In the genomic region with DNA sequence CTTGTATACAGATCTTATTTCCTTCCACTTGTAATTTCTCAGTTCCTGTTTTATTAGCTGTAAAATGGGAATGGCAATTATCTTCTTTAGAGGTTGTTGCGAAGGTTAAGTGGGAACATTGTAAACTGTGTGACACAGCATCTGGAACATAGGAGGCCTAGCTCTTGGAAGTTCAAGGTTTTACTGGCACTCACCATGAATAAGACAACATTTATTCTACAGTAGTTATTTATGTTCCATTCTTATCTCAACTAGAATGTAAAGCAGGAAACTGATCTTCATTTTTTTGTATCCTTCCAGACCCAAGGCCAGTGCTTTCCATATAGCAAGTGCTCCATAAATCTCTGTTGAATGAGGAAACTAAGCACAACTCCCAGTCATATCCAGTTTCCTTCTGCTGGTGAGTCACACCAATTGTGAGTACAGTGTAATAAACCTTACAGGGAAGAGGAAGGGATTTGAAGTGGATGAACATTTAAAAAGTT, we compare ENCODE assay signal across 8 cellular contexts. TPM values are rescaled to one million over a fixed set of nuclear protein-coding genes. Genes with fewer than 3 reads are reported as not detected.
DNase-seq lines count a peak whose midpoint lies in the region; ATAC-seq, FAIRE-seq and TF ChIP-seq lines count a peak whose summit lies in the region.

No MANE protein-coding gene starts in this region.

- peaks cover 63% of the 10 kb centered on the region for H3K79me2 ChIP-seq in keratinocyte (ENCODE audit: control insufficient read depth, insufficient read depth, low read length)

- no peak overlapping the region for H2AFZ ChIP-seq in keratinocyte (ENCODE audit: control insufficient read depth, low read length)

- peak overlapping the region; percentile 100 for H3K9ac ChIP-seq in keratinocyte (ENCODE audit: control insufficient read depth, extremely low read depth, insufficient read depth, low read length)

- CTCF ChIA-PET in CD8-positive, alpha-beta memory T cell (lab: Charles Lee): interaction anchor here (1.1 to 8.4 kb wide), 3 partner anchors 15 to 330 kb away, joined by 5 to 86 read pairs (median 15); a partner anchor contains a TSS

- TF ChIP-seq POLR2A in tibial nerve (IDR thresholded peaks at IDR 0.05): no peak

- H3K27me3 Mint-ChIP-seq in CD8-positive, alpha-beta memory T cell: no peaks in the 10 kb centered on the region
- no peaks in the 10 kb centered on the region for H3K27me3 Mint-ChIP-seq in IgD-negative memory B cell
- H3K27me3 Mint-ChIP-seq in activated naive CD8-positive, alpha-beta T cell treated with anti-CD3 and anti-CD28 coated beads for 36 hours: no peaks in the 10 kb centered on the region

- POLR2A ChIA-PET in CD8-positive, alpha-beta memory T cell (lab: Charles Lee): interaction anchor here (1.5 to 3.8 kb wide), 3 partner anchors 9 to 22 kb away, joined by 5 to 42 read pairs (median 13); a partner anchor contains a TSS

- H3K27me3 ChIP-seq in CD8-positive, alpha-beta memory T cell (ENCODE audit: insufficient read depth, low read length, poor library complexity, severe bottlenecking): no peaks in the 10 kb centered on the region
- H3K27me3 ChIP-seq in keratinocyte (ENCODE audit: control insufficient read depth, extremely low read depth, insufficient read depth, low read length) (no peaks in the 10 kb centered on the region), tibial nerve (no peaks in the 10 kb centered on the region)

- peaks cover 5% of the 10 kb centered on the region for H3K9me1 ChIP-seq in keratinocyte (ENCODE audit: control insufficient read depth, extremely low read depth, insufficient read depth, low read length)

- H3K4me3 ChIP-seq in CD8-positive, alpha-beta memory T cell (ENCODE audit: low read length): peak overlapping the region; percentile 89
- H3K4me3 ChIP-seq in keratinocyte (ENCODE audit: control insufficient read depth in 2 of 3, extremely low read depth in 1 of 3, insufficient read depth in 2 of 3, low read depth in 1 of 3, low read length in 3 of 3): peak overlapping the region; percentile 77 to 100 (median 96)
- peak overlapping the region in 2 of 4 donors; percentile 10 to 92 for H3K4me3 ChIP-seq in tibial nerve

- no peaks in the 10 kb centered on the region for H3K9me3 ChIP-seq in CD8-positive, alpha-beta memory T cell (ENCODE audit: low read length)
- H3K9me3 ChIP-seq in keratinocyte (ENCODE audit: control insufficient read depth, low read depth, low read length) (no peaks in the 10 kb centered on the region), tibial nerve (no peaks in the 10 kb centered on the region)

- peak overlapping the region; percentile 93 for H3K4me2 ChIP-seq in keratinocyte (ENCODE audit: control insufficient read depth, extremely low read depth, insufficient read depth, low read depth, low read length)

- H3K4me1 ChIP-seq in CD8-positive, alpha-beta memory T cell (ENCODE audit: insufficient read depth, low read length): peaks cover 37% of the 10 kb centered on the region
- H3K4me1 ChIP-seq in keratinocyte (ENCODE audit: control insufficient read depth, extremely low read depth, insufficient read depth, low read length) (peaks cover 45% of the 10 kb centered on the region), tibial nerve (peaks cover 0 to 49% (median 16%) of the 10 kb centered on the region in 4 donors)

- H3K9me3 Mint-ChIP-seq in CD8-positive, alpha-beta memory T cell: no peaks in the 10 kb centered on the region
- no peaks in the 10 kb centered on the region for H3K9me3 Mint-ChIP-seq in IgD-negative memory B cell
- H3K9me3 Mint-ChIP-seq in activated naive CD8-positive, alpha-beta T cell treated with anti-CD3 and anti-CD28 coated beads for 36 hours: no peaks in the 10 kb centered on the region

- H3K4me3 Mint-ChIP-seq in CD8-positive, alpha-beta memory T cell: peak overlapping the region; percentile 87 to 95 (median 90)
- peak overlapping the region; percentile 95 to 99 (median 98) for H3K4me3 Mint-ChIP-seq in IgD-negative memory B cell
- H3K4me3 Mint-ChIP-seq in activated naive CD8-positive, alpha-beta T cell treated with anti-CD3 and anti-CD28 coated beads for 36 hours: peak overlapping the region; percentile 84

- WGBS in tibial nerve, 2 donors: 75 to 85% methylated on average over 1 of the region's 1 CpG

- H3K27ac Mint-ChIP-seq in CD8-positive, alpha-beta memory T cell: peak overlapping the region; percentile 89 to 98 (median 94)
- H3K27ac Mint-ChIP-seq in IgD-negative memory B cell: peak overlapping the region; percentile 98 to 99 (median 99)
- peak overlapping the region; percentile 88 for H3K27ac Mint-ChIP-seq in activated naive CD8-positive, alpha-beta T cell treated with anti-CD3 and anti-CD28 coated beads for 36 hours

- no peak for DNase-seq in CD8-positive, alpha-beta memory T cell
- no peak for DNase-seq in activated naive CD8-positive, alpha-beta T cell treated with anti-CD3 and anti-CD28 coated beads for 36 hours
- DNase-seq in keratinocyte (ENCODE audit: low read depth, low spot score) (no peak), tibial nerve (ENCODE audit: low spot score in 2 of 2) (no peak), DMS79 (lab: John Stamatoyannopoulos, UW) (no peak)

- H3K27ac ChIP-seq in CD8-positive, alpha-beta memory T cell (ENCODE audit: low read depth, low read length): no peak overlapping the region
- H3K27ac ChIP-seq in keratinocyte (ENCODE audit: control insufficient read depth, insufficient read depth, low read length) (peak overlapping the region; percentile 99), tibial nerve (peak overlapping the region in 3 of 4 donors; percentile 96 to 99 (median 98))

- no peak for ATAC-seq in HG03175 (IDR thresholded peaks at IDR 0.05; ENCODE audit: unreplicated experiment)
- ATAC-seq in GM21737 (IDR thresholded peaks at IDR 0.05; ENCODE audit: unreplicated experiment): no peak

- no peak for TF ChIP-seq CTCF in keratinocyte (optimal IDR thresholded peaks at IDR 0.05 in 1 of 3, IDR thresholded peaks at IDR 0.05 in 1 of 3, conservative IDR thresholded peaks at IDR 0.05 in 1 of 3; ENCODE audit: extremely low read depth in 1 of 3, insufficient read depth in 2 of 3, low read length in 3 of 3)
- TF ChIP-seq CTCF in tibial nerve (IDR thresholded peaks at IDR 0.05): no peak

- H3K36me3 Mint-ChIP-seq in CD8-positive, alpha-beta memory T cell: peaks cover 0 to 44% (median 7%) of the 10 kb centered on the region in 3 donors
- H3K36me3 Mint-ChIP-seq in IgD-negative memory B cell: peaks cover 14% of the 10 kb centered on the region
- peaks cover 26% of the 10 kb centered on the region for H3K36me3 Mint-ChIP-seq in activated naive CD8-positive, alpha-beta T cell treated with anti-CD3 and anti-CD28 coated beads for 36 hours

- H3K36me3 ChIP-seq in CD8-positive, alpha-beta memory T cell (ENCODE audit: insufficient read depth, low read length): peaks cover 7% of the 10 kb centered on the region
- H3K36me3 ChIP-seq in keratinocyte (ENCODE audit: control insufficient read depth in 2 of 2, extremely low read depth in 1 of 2, insufficient read depth in 2 of 2, low read length in 2 of 2) (peaks cover 6 to 7% of the 10 kb centered on the region in 2 experiments), tibial nerve (peaks cover 0 to 14% (median under 1%) of the 10 kb centered on the region in 3 donors)

- peaks cover 2% of the 10 kb centered on the region for H4K20me1 ChIP-seq in keratinocyte (ENCODE audit: control insufficient read depth, extremely low read depth, insufficient read depth, low read length)

- dilution Hi-C loops in keratinocyte (cut with MboI; ENCODE audit: extremely low pct_ligation_motif_present, low sequenced_read_pairs): no loop called here

- peak; percentile 46 for FAIRE-seq in keratinocyte (lab: Jason Lieb, UNC)

- TF ChIP-seq EP300 in tibial nerve (IDR thresholded peaks at IDR 0.05): peak in 1 of 2 donors; percentile 9

- H3K4me1 Mint-ChIP-seq in CD8-positive, alpha-beta memory T cell: peaks cover 58 to 67% (median 64%) of the 10 kb centered on the region in 3 donors
- peaks cover 50 to 62% (median 58%) of the 10 kb centered on the region in 3 donors for H3K4me1 Mint-ChIP-seq in IgD-negative memory B cell
- H3K4me1 Mint-ChIP-seq in activated naive CD8-positive, alpha-beta T cell treated with anti-CD3 and anti-CD28 coated beads for 36 hours: peaks cover 48% of the 10 kb centered on the region

RNA-seq across cellular contexts. Expression of a gene that starts 1.4 kb away (rescaled TPM):
- total RNA-seq in CD8-positive, alpha-beta memory T cell: 10 to 100 TPM; 21.9 to 27.1 TPM
- polyA plus RNA-seq in CD8-positive, alpha-beta memory T cell: 21.6 TPM
- polyA plus RNA-seq in IgD-negative memory B cell (47.0 TPM), keratinocyte (11.4 to 22.4 TPM (median 19.7 TPM) in 3 replicates)
- total RNA-seq in activated naive CD8-positive, alpha-beta T cell treated with anti-CD3 and anti-CD28 coated beads for 36 hours: 10 to 100 TPM; 27.5 to 29.0 TPM
- 98.8 TPM for polyA plus RNA-seq in keratinocyte (2011; ENCODE audit: low read depth)
- polyA plus RNA-seq in keratinocyte (2011; cell fraction: cytosol; rRNA removed): 10.7 and 21.3 TPM in 2 replicates
- 14.1 and 16.6 TPM in 2 replicates for polyA plus RNA-seq in keratinocyte (2011; cell fraction: nucleus; rRNA removed)
- 20.7 and 24.5 TPM in 2 replicates for polyA plus RNA-seq in keratinocyte (2012; ENCODE audit: low replicate concordance)
- 10.6 to 20.8 TPM (median 14.6 TPM) in 3 replicates for polyA minus RNA-seq in keratinocyte
- polyA minus RNA-seq in keratinocyte (2011; cell fraction: cytosol; rRNA and poly(A)+ RNA removed): 28.4 TPM
- polyA minus RNA-seq in keratinocyte (2011; cell fraction: nucleus; rRNA and poly(A)+ RNA removed): 12.0 and 20.0 TPM in 2 replicates
- 10 to 100 TPM; 12.6 to 20.3 (median 13.0) TPM for total RNA-seq in tibial nerve

RNA-seq across cellular contexts. Expression of a gene that starts 15.5 kb away (rescaled TPM):
- total RNA-seq in CD8-positive, alpha-beta memory T cell: 10 to 100 TPM; 27.7 to 29.3 TPM
- polyA plus RNA-seq in CD8-positive, alpha-beta memory T cell: 22.1 TPM
- polyA plus RNA-seq in IgD-negative memory B cell (22.3 TPM), keratinocyte (15.8 to 27.3 TPM (median 25.4 TPM) in 3 replicates)
- total RNA-seq in activated naive CD8-positive, alpha-beta T cell treated with anti-CD3 and anti-CD28 coated beads for 36 hours: 10 to 100 TPM; 29.3 to 30.0 TPM
- 41.3 TPM for polyA plus RNA-seq in keratinocyte (2011; ENCODE audit: low read depth)
- polyA plus RNA-seq in keratinocyte (2011; cell fraction: cytosol; rRNA removed): 15.8 and 19.6 TPM in 2 replicates
- polyA plus RNA-seq in keratinocyte (2011; cell fraction: nucleus; rRNA removed): 29.7 and 31.3 TPM in 2 replicates
- polyA plus RNA-seq in keratinocyte (2012; ENCODE audit: low replicate concordance): 19.3 and 26.2 TPM in 2 replicates
- polyA minus RNA-seq in keratinocyte: 6.2 to 17.9 TPM (median 9.3 TPM) in 3 replicates
- 5.9 TPM for polyA minus RNA-seq in keratinocyte (2011; cell fraction: cytosol; rRNA and poly(A)+ RNA removed)
- 11.6 and 20.6 TPM in 2 replicates for polyA minus RNA-seq in keratinocyte (2011; cell fraction: nucleus; rRNA and poly(A)+ RNA removed)
- total RNA-seq in tibial nerve: 10 to 100 TPM; 12.7 to 34.8 (median 24.5) TPM
